ENCODE assay signal across 22 cellular contexts in genomic region chr7:1562611-1563051, GRCh38. TPM values are rescaled to one million over a fixed set of nuclear protein-coding genes. Genes with fewer than 3 reads are reported as not detected.
DNase-seq lines count a peak whose midpoint lies in the region; FAIRE-seq and TF ChIP-seq lines count a peak whose summit lies in the region.
"Had no signal": no experiment of that assay in that cellular context is flagged by ENCODE, and none has a peak within 500 bp of the region (broad histone marks: within the 10 kb centered on the region; RNA-seq: fewer than 3 reads in every experiment).

No MANE protein-coding gene starts in this region.

- H3K36me3 ChIP-seq in kidney (ENCODE audit: control insufficient read depth in 1 of 2, insufficient read depth in 2 of 2, low read length in 2 of 2): no peaks in the 10 kb centered on the region
- H3K36me3 ChIP-seq in brain microvascular endothelial cell (replicated peaks): no peaks in the 10 kb centered on the region

- in situ Hi-C loops in brain microvascular endothelial cell (cut with HindIII; ENCODE audit: low pct_ligation_motif_present, low sequenced_read_pairs): no loop called here

- H3K9ac ChIP-seq in kidney (ENCODE audit: low read length in 2 of 2): no peak overlapping the region

- H3K27me3 ChIP-seq in AG04450 (ENCODE audit: control insufficient read depth, insufficient read depth, low read length): no peaks in the 10 kb centered on the region
- H3K27me3 ChIP-seq in brain microvascular endothelial cell (replicated peaks): no peaks in the 10 kb centered on the region
- H3K27me3 ChIP-seq: vagina had no signal

- peak; percentile 49 for DNase-seq in AG04450 (ENCODE audit: low read depth, low spot score)
- DNase-seq in DMS 273 (lab: John Stamatoyannopoulos, UW; ENCODE audit: unreplicated experiment): peak; percentile 98
- DNase-seq in RPMI7951 (ENCODE audit: low read depth): peak; percentile 63
- DNase-seq in kidney: peak; percentile 53
- DNase-seq in brain microvascular endothelial cell: no peak
- no peak for DNase-seq in GM10248 (ENCODE audit: extremely low spot score)
- no peak for DNase-seq in NCI-H2107 (lab: John Stamatoyannopoulos, UW)
- DNase-seq in HuH-7 (ENCODE audit: low spot score): no peak
- DNase-seq: activated CD4-positive, CD25-positive, alpha-beta regulatory T cell treated with anti-CD3 and anti-CD28 coated beads, Interleukin-2, amount 50 U/mL, for 72 hours; activated T-cell treated with anti-CD3 and anti-CD28 coated beads, Interleukin-2, amount 50 U/mL, for 72 hours; CD8-positive, alpha-beta T cell; left colon; MM.1S; NCI-H187 treated with DMSO at 0.1 percent for 48 hours; NCI-H510A treated with DMSO at 0.1 percent for 48 hours; OCI-M1; stimulated activated CD4-positive, alpha-beta T cell treated with anti-CD3 and anti-CD28 coated beads, Interleukin-15, amount 100 ng/mL, for 24 hours; T1000 had no signal

- H3K4me1 ChIP-seq in kidney (ENCODE audit: control insufficient read depth in 1 of 2, insufficient read depth in 1 of 2, low read depth in 1 of 2, low read length in 2 of 2): peaks cover 9 to 10% of the 10 kb centered on the region in 2 donors

- intact Hi-C loops in kidney (cut with DNase I): no loop called here

- no peaks in the 10 kb centered on the region; the same call in 1 of the 2 replicates for H3K9me3 ChIP-seq in AG04450 (ENCODE audit: control insufficient read depth, insufficient read depth, low read length)
- H3K9me3 ChIP-seq in kidney (ENCODE audit: control insufficient read depth in 1 of 2, low read length in 2 of 2): no peaks in the 10 kb centered on the region
- H3K9me3 ChIP-seq: neutrophil, vagina had no signal

- no peak for FAIRE-seq in kidney (lab: Jason Lieb, UNC)
- FAIRE-seq: endometrium had no signal

- peak overlapping the region; percentile 47 for H3K27ac ChIP-seq in AG04450 (ENCODE audit: low read depth, low read length)
- H3K27ac ChIP-seq in kidney (ENCODE audit: low read depth in 2 of 2, low read length in 2 of 2): no peak overlapping the region
- no peak overlapping the region for H3K27ac ChIP-seq in brain microvascular endothelial cell
- H3K27ac ChIP-seq: neutrophil, vagina had no signal

- CTCF ChIA-PET in AG04450 (lab: Charles Lee) (no interaction called here), GM10248 (lab: Yijun Ruan, JAX) (interaction anchor here (1.0 kb wide), 1 partner anchor 647 kb away, joined by 3 read pairs; no protein-coding TSS in a partner anchor)

- TF ChIP-seq CTCF in AG04450 (IDR thresholded peaks at IDR 0.05; ENCODE audit: low read depth, low read length) (no peak), kidney (IDR thresholded peaks at IDR 0.05; ENCODE audit: borderline replicate concordance, extremely low read depth, insufficient read depth) (no peak), brain microvascular endothelial cell (IDR thresholded peaks at IDR 0.05; ENCODE audit: low read depth, low read length, missing control alignments) (no peak), GM10248 (IDR thresholded peaks at IDR 0.05; ENCODE audit: control extremely low read depth, extremely low read depth, low read depth, missing control alignments) (no peak)

- no peak overlapping the region for H3K4me3 ChIP-seq in AG04450 (ENCODE audit: low read depth, low read length)
- no peak overlapping the region for H3K4me3 ChIP-seq in kidney (ENCODE audit: low read length in 2 of 2)
- H3K4me3 ChIP-seq in brain microvascular endothelial cell (ENCODE audit: low read depth, low read length): no peak overlapping the region
- H3K4me3 ChIP-seq: vagina had no signal

- POLR2A ChIA-PET in AG04450 (lab: Yijun Ruan, JAX): no interaction called here
- POLR2A ChIA-PET in GM10248 (lab: Yijun Ruan, JAX): no interaction called here

RNA-seq across cellular contexts. Expression of gene TMEM184A, which starts 6.6 kb away (rescaled TPM):
- polyA plus RNA-seq in AG04450 (2011; rRNA removed) (0.36 and 0.56 TPM in 2 replicates), kidney (ENCODE audit: insufficient read depth, low read depth, low replicate concordance) (6.8 TPM)
- polyA minus RNA-seq in AG04450 (2011; rRNA and poly(A)+ RNA removed): 0.23 and 0.91 TPM in 2 replicates
- total RNA-seq in RPMI7951 (2014; rRNA removed; shearing (Covaris generic)): 0.10 TPM in 1 of 2 replicates, not detected in the other
- total RNA-seq in kidney: 11.0 TPM
- total RNA-seq: activated CD8-positive, alpha-beta memory T cell treated with anti-CD3 and anti-CD28 coated beads for 36 hours; CD8-positive, alpha-beta T cell had no signal

RNA-seq across cellular contexts. Expression of gene PSMG3, which starts 7.2 kb away (rescaled TPM):
- polyA plus RNA-seq in AG04450 (2011; rRNA removed) (31.1 and 33.4 TPM in 2 replicates), kidney (ENCODE audit: insufficient read depth, low read depth, low replicate concordance) (66.6 TPM)
- polyA minus RNA-seq in AG04450 (2011; rRNA and poly(A)+ RNA removed): 11.4 and 14.8 TPM in 2 replicates
- 64.9 and 111 TPM in 2 replicates for total RNA-seq in RPMI7951 (2014; rRNA removed; shearing (Covaris generic))
- 29.7 TPM for total RNA-seq in kidney

RNA-seq across cellular contexts. Expression of gene MAFK, which starts 32.1 kb away (rescaled TPM):
- polyA plus RNA-seq in AG04450 (2011; rRNA removed): 4.5 and 8.3 TPM in 2 replicates
- 4.2 and 4.8 TPM in 2 replicates for polyA minus RNA-seq in AG04450 (2011; rRNA and poly(A)+ RNA removed)
- 4.4 and 12.0 TPM in 2 replicates for total RNA-seq in RPMI7951 (2014; rRNA removed; shearing (Covaris generic))
- total RNA-seq in kidney: 37.0 TPM
- 12.9 TPM for polyA plus RNA-seq in kidney (ENCODE audit: insufficient read depth, low read depth, low replicate concordance)

RNA-seq across cellular contexts. Expression of gene INTS1, which starts 58.4 kb away (rescaled TPM):
- 9.0 and 13.1 TPM in 2 replicates for polyA plus RNA-seq in AG04450 (2011; rRNA removed)
- polyA minus RNA-seq in AG04450 (2011; rRNA and poly(A)+ RNA removed): 24.2 and 31.0 TPM in 2 replicates
- 43.3 and 49.5 TPM in 2 replicates for total RNA-seq in RPMI7951 (2014; rRNA removed; shearing (Covaris generic))
- 91.3 TPM for total RNA-seq in kidney
- polyA plus RNA-seq in kidney (ENCODE audit: insufficient read depth, low read depth, low replicate concordance): 62.8 TPM

Comparison
In these comparisons a context has a peak if more than half of its experiments do, and no peak if none do; other contexts are left out.
1. DNase-seq: peak in AG04450 (single experiment), DMS 273 (single experiment), RPMI7951 (single experiment) and kidney (single experiment); none in brain microvascular endothelial cell (single experiment), GM10248 (single experiment), NCI-H2107 (single experiment) and HuH-7 (single experiment).
2. RNA of gene TMEM184A, which starts 6.6 kb away (total RNA-seq): 11.0 TPM in kidney (single experiment); 0.10 TPM in RPMI7951; every median in the first group is over 10 times any median in the second.